ENCODE assay signal across 10 cellular contexts in genomic region chr7:44461387-44461786, GRCh38. TPM values are rescaled to one million over a fixed set of nuclear protein-coding genes. Genes with fewer than 3 reads are reported as not detected.
DNase-seq lines count a peak whose midpoint lies in the region; ATAC-seq, FAIRE-seq and TF ChIP-seq lines count a peak whose summit lies in the region.
"Had no signal": no experiment of that assay in that cellular context is flagged by ENCODE, and none has a peak within 500 bp of the region (broad histone marks: within the 10 kb centered on the region; RNA-seq: fewer than 3 reads in every experiment).

No MANE protein-coding gene starts in this region.

- H3K4me1 ChIP-seq in endothelial cell of umbilical vein (ENCODE audit: control insufficient read depth, extremely low read depth, insufficient read depth, low read length) (peaks cover 41% of the 10 kb centered on the region), left lung (peaks cover 0 to 11% of the 10 kb centered on the region in 2 donors)

- H3K4me3 ChIP-seq in endothelial cell of umbilical vein (replicated peaks in 1 of 3; ENCODE audit: insufficient read depth in 1 of 3, low read depth in 1 of 3, low read length in 3 of 3), result no peak overlapping the region
- no peak overlapping the region for H3K4me3 ChIP-seq in left lung
- H3K4me3 ChIP-seq: PC-9 had no signal

- no peaks in the 10 kb centered on the region for H4K20me1 ChIP-seq in endothelial cell of umbilical vein (replicated peaks; ENCODE audit: control insufficient read depth, extremely low read depth, insufficient read depth, low read length)

- H3K27ac ChIP-seq in endothelial cell of umbilical vein (ENCODE audit: insufficient read depth, low read depth, low read length) (peak overlapping the region; percentile 52), left lung (no peak overlapping the region)
- H3K27ac ChIP-seq: PC-9 had no signal

- no peak overlapping the region for H3K9ac ChIP-seq in endothelial cell of umbilical vein (replicated peaks; ENCODE audit: extremely low read depth, insufficient read depth, low read length)

- H3K9me1 ChIP-seq in endothelial cell of umbilical vein (replicated peaks; ENCODE audit: control insufficient read depth, extremely low read depth, insufficient read depth, low read length), result no peaks in the 10 kb centered on the region

- H3K79me2 ChIP-seq in endothelial cell of umbilical vein (ENCODE audit: control insufficient read depth, insufficient read depth, low read length), result peaks cover 78% of the 10 kb centered on the region

- H3K27me3 ChIP-seq in endothelial cell of umbilical vein (ENCODE audit: control insufficient read depth in 2 of 2, insufficient read depth in 2 of 2, low read length in 2 of 2), result no peaks in the 10 kb centered on the region
- no peaks in the 10 kb centered on the region for H3K27me3 ChIP-seq in left lung

- DNase-seq in ACHN (peak; percentile 36), endothelial cell of umbilical vein (ENCODE audit: low read depth, low spot score) (peak; percentile 64), left lung (no peak)
- DNase-seq: cerebellar nuclear complex, PC-9 had no signal

- no TSS peak for BruUV-seq in endothelial cell of umbilical vein (replicated peaks; lab: Mats Ljungman, UMichigan)

- intact Hi-C loops in endothelial cell of umbilical vein (cut with micrococcal nuclease) (no loop called here), left lung (cut with DNase I) (no loop called here)

- peak; percentile 39 for ATAC-seq in GM19351 (IDR thresholded peaks at IDR 0.05; ENCODE audit: unreplicated experiment)
- ATAC-seq in SK-N-SH treated with all-trans-retinoic acid at 6 μM for 48 hours, result peak; percentile 71
- ATAC-seq in GM18909 (IDR thresholded peaks at IDR 0.05; ENCODE audit: poor library complexity, unreplicated experiment), result no peak
- no peak for ATAC-seq in HG03469 (IDR thresholded peaks at IDR 0.05; ENCODE audit: unreplicated experiment)
- ATAC-seq in left lung, result no peak
- ATAC-seq in GM18858 (IDR thresholded peaks at IDR 0.05; ENCODE audit: unreplicated experiment), result no peak

- TF ChIP-seq CTCF in endothelial cell of umbilical vein (IDR thresholded peaks at IDR 0.05; ENCODE audit: extremely low read depth in 1 of 2, insufficient read depth in 1 of 2, low read depth in 1 of 2, low read length in 2 of 2) (no peak), left lung (IDR thresholded peaks at IDR 0.05) (no peak)

- peak; percentile 84 for FAIRE-seq in endothelial cell of umbilical vein (lab: Jason Lieb, UNC)

- dilution Hi-C loops in endothelial cell of umbilical vein (cut with MboI; ENCODE audit: extremely low pct_ligation_motif_present, low sequenced_read_pairs), result no loop called here

- H2AFZ ChIP-seq in endothelial cell of umbilical vein (ENCODE audit: low read depth, low read length), result no peak overlapping the region
- H2AFZ ChIP-seq: PC-9 had no signal

- H3K9me3 ChIP-seq in endothelial cell of umbilical vein (replicated peaks; ENCODE audit: control insufficient read depth, insufficient read depth, low read length), result no peaks in the 10 kb centered on the region
- no peaks in the 10 kb centered on the region for H3K9me3 ChIP-seq in left lung

- no peak for TF ChIP-seq POLR2A in endothelial cell of umbilical vein (IDR thresholded peaks at IDR 0.05; ENCODE audit: low read depth, low read length)

- CTCF ChIA-PET in endothelial cell of umbilical vein (lab: Charles Lee), result interaction anchor here (0.7 to 3.8 kb wide), 6 partner anchors 13 to 113 kb away, joined by 3 to 17 read pairs (median 3); partner anchors contain the start of gene NUDCD3

- H3K4me2 ChIP-seq in endothelial cell of umbilical vein (ENCODE audit: insufficient read depth, low read length), result peak overlapping the region; percentile 32
- H3K4me2 ChIP-seq: PC-9 had no signal

- POLR2A ChIA-PET in endothelial cell of umbilical vein (lab: Charles Lee), result no interaction called here

- H3K36me3 ChIP-seq in endothelial cell of umbilical vein (ENCODE audit: control insufficient read depth in 2 of 2, extremely low read depth in 1 of 2, insufficient read depth in 2 of 2, low read length in 2 of 2) (no peaks in the 10 kb centered on the region), left lung (peaks cover 0 to 10% of the 10 kb centered on the region in 2 donors)

- in situ Hi-C loops in ACHN (cut with HindIII; ENCODE audit: low pct_ligation_motif_present, low pct_unique_long_range_greater_than_20kb, low sequenced_read_pairs), result no loop called here

TF ChIP-seq in SK-N-SH treated with all-trans-retinoic acid at 6 μM for 48 hours, 23 proteins besides CTCF, POLR2A, EP300 and RAD21:
- no peak for TF ChIP-seq ZNF8 (CRISPR knock-in tag; IDR thresholded peaks at IDR 0.05)
- no peak for TF ChIP-seq ZNF565 (CRISPR knock-in tag; conservative IDR thresholded peaks at IDR 0.05; ENCODE audit: low read depth)
- no peak for TF ChIP-seq SNAI2 (CRISPR knock-in tag; IDR thresholded peaks at IDR 0.05)
- TF ChIP-seq CSDC2 (CRISPR knock-in tag; IDR thresholded peaks at IDR 0.05), result no peak

TF ChIP-seq in endothelial cell of umbilical vein, 7 proteins besides CTCF, POLR2A, EP300 and RAD21:
- TF ChIP-seq FOS (IDR thresholded peaks at IDR 0.05; ENCODE audit: borderline replicate concordance, insufficient read depth, low read length) (peak; percentile 78), MYC (IDR thresholded peaks at IDR 0.05; ENCODE audit: low read depth, low read length) (no peak), GATA2 (IDR thresholded peaks at IDR 0.05; ENCODE audit: insufficient read depth, insufficient read length, low read depth, low read length) (peak; percentile 71), MAX (IDR thresholded peaks at IDR 0.05; ENCODE audit: insufficient read depth, insufficient read length) (no peak)
TF ChIP-seq in endothelial cell of umbilical vein: peak in this region for 2.

RNA-seq across cellular contexts. Expression of gene NUDCD3, which starts 29.1 kb away (rescaled TPM):
- total RNA-seq in endothelial cell of umbilical vein, result 117 and 137 TPM in 2 replicates
- 39.4 and 50.6 TPM in 2 replicates for polyA plus RNA-seq in endothelial cell of umbilical vein
- polyA plus RNA-seq in endothelial cell of umbilical vein (2011; cell fraction: cytosol; rRNA removed), result 48.7 and 53.4 TPM in 2 replicates
- polyA plus RNA-seq in endothelial cell of umbilical vein (2011; cell fraction: nucleus; rRNA removed), result 82.9 and 92.9 TPM in 2 replicates
- polyA plus RNA-seq in endothelial cell of umbilical vein (2012), result 69.6 and 73.3 TPM in 2 replicates
- polyA minus RNA-seq in endothelial cell of umbilical vein, result 120 TPM in 2 replicates
- 13.2 TPM for polyA minus RNA-seq in endothelial cell of umbilical vein (2011; cell fraction: cytosol; rRNA and poly(A)+ RNA removed)
- 42.1 and 42.9 TPM in 2 replicates for polyA minus RNA-seq in endothelial cell of umbilical vein (2011; cell fraction: nucleus; rRNA and poly(A)+ RNA removed)
- total RNA-seq in left lung, result 10 to 100 TPM; 90.1 to 93.4 TPM

Comparison
In these comparisons a context has a peak if more than half of its experiments do, and no peak if none do; other contexts are left out.
1. DNase-seq: peak in ACHN (single experiment) and endothelial cell of umbilical vein (single experiment); none in left lung (0 of 2).
2. ATAC-seq: peak in GM19351 (single experiment) and SK-N-SH treated with all-trans-retinoic acid at 6 μM for 48 hours (single experiment); none in GM18909 (single experiment), HG03469 (single experiment), left lung (single experiment) and GM18858 (single experiment).